In genomic region chr20:45823949-45824835, GRCh38 we compare ENCODE assay signal across 8 cellular contexts. TPM values are rescaled to one million over a fixed set of nuclear protein-coding genes. Genes with fewer than 3 reads are reported as not detected.
DNase-seq lines count a peak whose midpoint lies in the region; ATAC-seq and TF ChIP-seq lines count a peak whose summit lies in the region.

No MANE protein-coding gene starts in this region.

- H3K36me3 Mint-ChIP-seq in GM23338 (ENCODE audit: low read depth) = peaks cover 6% of the 10 kb centered on the region; the same call in 1 of the 3 replicates
- no peaks in the 10 kb centered on the region for H3K36me3 Mint-ChIP-seq in stimulated activated effector memory CD8-positive, alpha-beta T cell treated with anti-CD3 and anti-CD28 coated beads, Interleukin-12 subunit alpha, Interleukin-12 subunit beta, amount 100 ng/mL, for 72 hours

- peak overlapping the region; percentile 70 for H3K4me3 Mint-ChIP-seq in GM23338
- peak overlapping the region; percentile 73 for H3K4me3 Mint-ChIP-seq in stimulated activated effector memory CD8-positive, alpha-beta T cell treated with anti-CD3 and anti-CD28 coated beads, Interleukin-12 subunit alpha, Interleukin-12 subunit beta, amount 100 ng/mL, for 72 hours

- peaks cover 9% of the 10 kb centered on the region for H3K27me3 ChIP-seq in GM23338 (ENCODE audit: insufficient read depth)
- no peaks in the 10 kb centered on the region for H3K27me3 ChIP-seq in WERI-Rb-1 (ENCODE audit: insufficient read depth, low read depth, severe bottlenecking)

- H4K20me1 ChIP-seq in GM23338 (replicated peaks; ENCODE audit: insufficient read depth) = no peaks in the 10 kb centered on the region

- H3K4me1 Mint-ChIP-seq in GM23338 = peaks cover 27% of the 10 kb centered on the region
- peaks cover 20% of the 10 kb centered on the region for H3K4me1 Mint-ChIP-seq in stimulated activated effector memory CD8-positive, alpha-beta T cell treated with anti-CD3 and anti-CD28 coated beads, Interleukin-12 subunit alpha, Interleukin-12 subunit beta, amount 100 ng/mL, for 72 hours

- in situ Hi-C loops in ACHN (cut with HindIII; ENCODE audit: low pct_ligation_motif_present, low pct_unique_long_range_greater_than_20kb, low sequenced_read_pairs) = no loop called here

- H3K79me2 ChIP-seq in GM23338 (replicated peaks; ENCODE audit: insufficient read depth) = no peaks in the 10 kb centered on the region

- no peak overlapping the region for H3K27ac Mint-ChIP-seq in GM23338
- peak overlapping the region; percentile 90 for H3K27ac Mint-ChIP-seq in stimulated activated effector memory CD8-positive, alpha-beta T cell treated with anti-CD3 and anti-CD28 coated beads, Interleukin-12 subunit alpha, Interleukin-12 subunit beta, amount 100 ng/mL, for 72 hours

- peak; percentile 51 to 81 for TF ChIP-seq CTCF in GM23338 (conservative IDR thresholded peaks at IDR 0.05; ENCODE audit: low read depth in 2 of 2)
- TF ChIP-seq CTCF in WERI-Rb-1 (IDR thresholded peaks at IDR 0.05; ENCODE audit: low read depth, low read length) = peak; percentile 63
- TF ChIP-seq CTCF in choroid plexus epithelial cell (conservative IDR thresholded peaks at IDR 0.05; ENCODE audit: low read depth, low read length) = peak; percentile 62

- no peaks in the 10 kb centered on the region; the same call in 1 of the 3 replicates for H3K9me3 Mint-ChIP-seq in GM23338
- no peaks in the 10 kb centered on the region for H3K9me3 Mint-ChIP-seq in stimulated activated effector memory CD8-positive, alpha-beta T cell treated with anti-CD3 and anti-CD28 coated beads, Interleukin-12 subunit alpha, Interleukin-12 subunit beta, amount 100 ng/mL, for 72 hours

- peak overlapping the region; percentile 78 for H3K4me2 ChIP-seq in GM23338

- H3K27me3 Mint-ChIP-seq in GM23338 (ENCODE audit: insufficient read depth, low read depth, poor library complexity) = peaks cover 29% of the 10 kb centered on the region

- H3K27ac ChIP-seq in GM23338 (ENCODE audit: low read depth) = no peak overlapping the region
- H3K27ac ChIP-seq in WERI-Rb-1 = no peak overlapping the region

- no peaks in the 10 kb centered on the region for H3K9me2 ChIP-seq in GM23338 (ENCODE audit: insufficient read depth)

- H2AFZ ChIP-seq in GM23338 = peak overlapping the region; percentile 91

- H3K4me3 ChIP-seq in GM23338 (peak overlapping the region; percentile 48; the same call in 1 of the 2 replicates), WERI-Rb-1 (ENCODE audit: low read depth, low read length) (no peak overlapping the region), choroid plexus epithelial cell (ENCODE audit: low read depth, low read length) (no peak overlapping the region)

- H3K36me3 ChIP-seq in GM23338 (ENCODE audit: insufficient read depth) (no peaks in the 10 kb centered on the region), WERI-Rb-1 (no peaks in the 10 kb centered on the region)

- no peaks in the 10 kb centered on the region for H3K9me3 ChIP-seq in WERI-Rb-1 (ENCODE audit: severe bottlenecking)

- peak; percentile 82 for ATAC-seq in GM23338
- peak; percentile 85 for ATAC-seq in stimulated activated effector memory CD8-positive, alpha-beta T cell treated with anti-CD3 and anti-CD28 coated beads, Interleukin-12 subunit alpha, Interleukin-12 subunit beta, amount 100 ng/mL, for 72 hours
- no peak for ATAC-seq in GM18520 (IDR thresholded peaks at IDR 0.05; ENCODE audit: unreplicated experiment)

- DNase-seq in ACHN = peak; percentile 24
- DNase-seq in GM23338 (ENCODE audit: low spot score) = peak; percentile 89
- peak; percentile 60 for DNase-seq in WERI-Rb-1
- DNase-seq in choroid plexus epithelial cell (ENCODE audit: low read depth) = peak; percentile 47
- DNase-seq in lung microvascular endothelial cell (ENCODE audit: low read depth in 2 of 2) = peak; percentile 64
- DNase-seq in stimulated activated effector memory CD8-positive, alpha-beta T cell treated with anti-CD3 and anti-CD28 coated beads, Interleukin-12 subunit alpha, Interleukin-12 subunit beta, amount 100 ng/mL, for 72 hours (ENCODE audit: low spot score in 2 of 2) = peak; percentile 32 to 62
- no peak for DNase-seq in NCI-H2196 (lab: John Stamatoyannopoulos, UW; ENCODE audit: unreplicated experiment)

- peaks cover 13% of the 10 kb centered on the region; the same call in 1 of the 2 replicates for H3F3A ChIP-seq in GM23338 (replicated peaks; ENCODE audit: low read depth)

- H3K4me1 ChIP-seq in GM23338 (ENCODE audit: insufficient read depth) = peaks cover 15% of the 10 kb centered on the region

TF ChIP-seq in GM23338, 12 proteins besides CTCF, POLR2A, EP300 and RAD21:
- no peak for TF ChIP-seq ETS1 (IDR thresholded peaks at IDR 0.05)
- peak; percentile 19; the same call in 1 of the 2 replicates for TF ChIP-seq CREB1 (CRISPR knock-in tag; IDR thresholded peaks at IDR 0.05; ENCODE audit: low read depth)

RNA-seq across cellular contexts. Expression of gene TNNC2, which starts 2.9 kb away (rescaled TPM):
- total RNA-seq in GM23338 (2014; rRNA removed; shearing (Covaris generic)) = 0.59 TPM in 1 of 2 replicates, not detected in the other
- 32.5 and 33.3 TPM in 2 replicates for polyA plus RNA-seq in GM23338 (2016; fragmentation: Nextera tagmentation; extraction: Ambion mirVana)
- not detected in 2 replicates for total RNA-seq in lung microvascular endothelial cell

RNA-seq across cellular contexts. Expression of gene SNX21, which starts 9.4 kb away (rescaled TPM):
- total RNA-seq in GM23338 (2014; rRNA removed; shearing (Covaris generic)) = 26.7 and 31.5 TPM in 2 replicates
- 13.3 and 15.5 TPM in 2 replicates for polyA plus RNA-seq in GM23338 (2016; fragmentation: Nextera tagmentation; extraction: Ambion mirVana)
- total RNA-seq in lung microvascular endothelial cell = 9.4 and 11.9 TPM in 2 replicates

RNA-seq across cellular contexts. Expression of gene UBE2C, which starts 11.7 kb away (rescaled TPM):
- total RNA-seq in GM23338 (2014; rRNA removed; shearing (Covaris generic)) = 198 and 247 TPM in 2 replicates
- polyA plus RNA-seq in GM23338 (2016; fragmentation: Nextera tagmentation; extraction: Ambion mirVana) = 698 and 742 TPM in 2 replicates
- 4.2 and 10.7 TPM in 2 replicates for total RNA-seq in lung microvascular endothelial cell

RNA-seq across cellular contexts. Expression of gene DNTTIP1, which starts 32.4 kb away (rescaled TPM):
- total RNA-seq in GM23338 (2014; rRNA removed; shearing (Covaris generic)) = 21.4 and 31.6 TPM in 2 replicates
- 50.3 TPM in 2 replicates for polyA plus RNA-seq in GM23338 (2016; fragmentation: Nextera tagmentation; extraction: Ambion mirVana)
- 14.4 and 15.1 TPM in 2 replicates for total RNA-seq in lung microvascular endothelial cell

RNA-seq across cellular contexts. Expression of gene WFDC3, which starts 32.5 kb away (rescaled TPM):
- total RNA-seq in GM23338 (2014; rRNA removed; shearing (Covaris generic)) = 0.73 TPM in 1 of 2 replicates, not detected in the other
- 0.36 TPM in 1 of 2 replicates, not detected in the other for polyA plus RNA-seq in GM23338 (2016; fragmentation: Nextera tagmentation; extraction: Ambion mirVana)
- not detected in 2 replicates for total RNA-seq in lung microvascular endothelial cell

Comparison
In these comparisons a context has a peak if more than half of its experiments do, and no peak if none do; other contexts are left out.
1. RNA of gene UBE2C, which starts 11.7 kb away (total RNA-seq): 198 to 247 TPM in GM23338; 4.2 to 10.7 TPM in lung microvascular endothelial cell; every median in the first group is over 10 times any median in the second.
2. Peak in every context shown above with its lines, with median percentiles within 50 percentile points of each other: CTCF ChIP-seq.